9 cellular contexts compared by ENCODE assay signal in genomic region chr19:53927745-53928144, GRCh38. TPM values are rescaled to one million over a fixed set of nuclear protein-coding genes. Genes with fewer than 3 reads are reported as not detected.
DNase-seq lines count a peak whose midpoint lies in the region; ATAC-seq, FAIRE-seq and TF ChIP-seq lines count a peak whose summit lies in the region.
"Had no signal": no experiment of that assay in that cellular context is flagged by ENCODE, and none has a peak within 500 bp of the region (broad histone marks: within the 10 kb centered on the region; RNA-seq: fewer than 3 reads in every experiment).

No MANE protein-coding gene starts in this region.

- TF ChIP-seq RAD21 in liver (IDR thresholded peaks at IDR 0.05): no peak

- peaks cover 3% of the 10 kb centered on the region for H3K27me3 Mint-ChIP-seq in activated naive CD4-positive, alpha-beta T cell treated with anti-CD3 and anti-CD28 coated beads for 36 hours (ENCODE audit: low read depth)

- no peaks in the 10 kb centered on the region for H3K4me1 Mint-ChIP-seq in activated naive CD4-positive, alpha-beta T cell treated with anti-CD3 and anti-CD28 coated beads for 36 hours (ENCODE audit: low read depth)

- intact Hi-C loops in activated naive CD4-positive, alpha-beta T cell treated with anti-CD3 and anti-CD28 coated beads for 36 hours (cut with micrococcal nuclease): loop anchor here (2.0 kb wide), 1 partner anchor 25 kb away; no protein-coding TSS in a partner anchor
- intact Hi-C loops in kidney (cut with DNase I): no loop called here

- no peak overlapping the region for H3K4me3 ChIP-seq in LNCaP clone FGC (ENCODE audit: low read depth, low read length)
- no peak overlapping the region for H3K4me3 ChIP-seq in liver (ENCODE audit: low read depth in 1 of 3, low read length in 3 of 3)
- H3K4me3 ChIP-seq in kidney (ENCODE audit: low read length in 2 of 2): no peak overlapping the region
- H3K4me3 ChIP-seq: sigmoid colon had no signal

- WGBS in liver: 39% methylated on average over 8 of the region's 8 CpGs

- FAIRE-seq in kidney (lab: Jason Lieb, UNC): no peak

- no peaks in the 10 kb centered on the region for H3K4me1 ChIP-seq in liver (ENCODE audit: control insufficient read depth in 4 of 4, insufficient read depth in 4 of 4, low read length in 3 of 4)
- no peaks in the 10 kb centered on the region for H3K4me1 ChIP-seq in kidney (ENCODE audit: control insufficient read depth in 1 of 2, insufficient read depth in 1 of 2, low read depth in 1 of 2, low read length in 2 of 2)
- H3K4me1 ChIP-seq: sigmoid colon had no signal

- H3K9me3 Mint-ChIP-seq in activated naive CD4-positive, alpha-beta T cell treated with anti-CD3 and anti-CD28 coated beads for 36 hours: peaks cover 2% of the 10 kb centered on the region

- peak; percentile 51 for DNase-seq in EL
- peak; percentile 42 for DNase-seq in LNCaP clone FGC (ENCODE audit: low read depth)
- DNase-seq in activated naive CD4-positive, alpha-beta T cell treated with anti-CD3 and anti-CD28 coated beads for 36 hours: peak; percentile 62
- no peak for DNase-seq in kidney
- DNase-seq: sigmoid colon had no signal

- H3K27me3 ChIP-seq in liver (ENCODE audit: control insufficient read depth in 4 of 4, insufficient read depth in 4 of 4, low read length in 3 of 4): no peaks in the 10 kb centered on the region
- H3K27me3 ChIP-seq: sigmoid colon had no signal

- H3K27ac Mint-ChIP-seq in activated naive CD4-positive, alpha-beta T cell treated with anti-CD3 and anti-CD28 coated beads for 36 hours: no peak overlapping the region

- H3K36me3 ChIP-seq in liver (ENCODE audit: control insufficient read depth in 4 of 4, insufficient read depth in 3 of 4, low read depth in 1 of 4, low read length in 3 of 4) (no peaks in the 10 kb centered on the region), kidney (ENCODE audit: control insufficient read depth in 1 of 2, insufficient read depth in 2 of 2, low read length in 2 of 2) (no peaks in the 10 kb centered on the region)
- H3K36me3 ChIP-seq: sigmoid colon had no signal

- CTCF ChIA-PET in activated naive CD4-positive, alpha-beta T cell treated with anti-CD3 and anti-CD28 coated beads for 36 hours (lab: Charles Lee): no interaction called here

- TF ChIP-seq CTCF in LNCaP clone FGC (IDR thresholded peaks at IDR 0.05; ENCODE audit: control insufficient read depth, extremely low read depth, insufficient read depth): no peak
- no peak for TF ChIP-seq CTCF in liver (IDR thresholded peaks at IDR 0.05; ENCODE audit: low read depth, low read length, missing input control)
- TF ChIP-seq CTCF in kidney (IDR thresholded peaks at IDR 0.05; ENCODE audit: borderline replicate concordance, extremely low read depth, insufficient read depth): no peak

- H3K36me3 Mint-ChIP-seq in activated naive CD4-positive, alpha-beta T cell treated with anti-CD3 and anti-CD28 coated beads for 36 hours (ENCODE audit: low read depth): no peaks in the 10 kb centered on the region

- no peak overlapping the region for H3K4me3 Mint-ChIP-seq in activated naive CD4-positive, alpha-beta T cell treated with anti-CD3 and anti-CD28 coated beads for 36 hours

- ATAC-seq in HG03280 (IDR thresholded peaks at IDR 0.05; ENCODE audit: unreplicated experiment) (no peak), HG02623 (IDR thresholded peaks at IDR 0.05; ENCODE audit: unreplicated experiment) (no peak), HG03045 (IDR thresholded peaks at IDR 0.05; ENCODE audit: unreplicated experiment) (no peak)

- H3K9ac ChIP-seq in liver (ENCODE audit: low read depth in 1 of 2, low read length in 2 of 2) (no peak overlapping the region), kidney (ENCODE audit: low read length in 2 of 2) (no peak overlapping the region)

- H3K9me3 ChIP-seq in liver (ENCODE audit: control insufficient read depth in 4 of 4, low read length in 3 of 4) (no peaks in the 10 kb centered on the region), kidney (ENCODE audit: control insufficient read depth in 1 of 2, low read length in 2 of 2) (no peaks in the 10 kb centered on the region)
- H3K9me3 ChIP-seq: sigmoid colon had no signal

- H3K27ac ChIP-seq in liver (ENCODE audit: low read depth in 1 of 2, low read length in 2 of 2): no peak overlapping the region
- H3K27ac ChIP-seq in kidney (ENCODE audit: low read depth in 2 of 2, low read length in 2 of 2): no peak overlapping the region
- H3K27ac ChIP-seq: sigmoid colon had no signal

TF ChIP-seq in liver, 16 proteins besides CTCF, POLR2A, EP300 and RAD21:
- TF ChIP-seq ZBTB33 (IDR thresholded peaks at IDR 0.05) (no peak), JUND (IDR thresholded peaks at IDR 0.05) (no peak), FOXA2 (IDR thresholded peaks at IDR 0.05) (no peak), NR2F2 (IDR thresholded peaks at IDR 0.05) (no peak), ATF3 (IDR thresholded peaks at IDR 0.05) (no peak), GABPA (IDR thresholded peaks at IDR 0.05 in 1 of 2, conservative IDR thresholded peaks at IDR 0.05 in 1 of 2) (no peak), REST (IDR thresholded peaks at IDR 0.05) (peak; percentile 98)

RNA-seq across cellular contexts. Expression of gene CACNG7, which starts 18.7 kb away (rescaled TPM):
- total RNA-seq in activated naive CD4-positive, alpha-beta T cell treated with anti-CD3 and anti-CD28 coated beads for 36 hours: not detected
- total RNA-seq in liver: not detected
- not detected for polyA plus RNA-seq in liver
- total RNA-seq in kidney: not detected
- polyA plus RNA-seq in kidney (ENCODE audit: insufficient read depth, low read depth, low replicate concordance): not detected
- total RNA-seq: sigmoid colon had no signal

RNA-seq across cellular contexts. Expression of gene CACNG8, which starts 35.0 kb away (rescaled TPM):
- total RNA-seq in activated naive CD4-positive, alpha-beta T cell treated with anti-CD3 and anti-CD28 coated beads for 36 hours: not detected
- total RNA-seq in liver: not detected
- polyA plus RNA-seq in liver: under 1 TPM in 1 of 2 donors, not detected in 1; under 0.01 TPM
- total RNA-seq in kidney: 0.03 TPM
- polyA plus RNA-seq in kidney (ENCODE audit: insufficient read depth, low read depth, low replicate concordance): not detected

RNA-seq across cellular contexts. Expression of gene PRKCG, which starts 45.7 kb away (rescaled TPM):
- total RNA-seq in activated naive CD4-positive, alpha-beta T cell treated with anti-CD3 and anti-CD28 coated beads for 36 hours: not detected
- total RNA-seq in liver: under 1 TPM in 1 of 2 donors, not detected in 1; 0.09 TPM
- polyA plus RNA-seq in liver: not detected
- total RNA-seq in kidney: not detected
- polyA plus RNA-seq in kidney (ENCODE audit: insufficient read depth, low read depth, low replicate concordance): not detected
- total RNA-seq: sigmoid colon had no signal
